In the genomic region with DNA sequence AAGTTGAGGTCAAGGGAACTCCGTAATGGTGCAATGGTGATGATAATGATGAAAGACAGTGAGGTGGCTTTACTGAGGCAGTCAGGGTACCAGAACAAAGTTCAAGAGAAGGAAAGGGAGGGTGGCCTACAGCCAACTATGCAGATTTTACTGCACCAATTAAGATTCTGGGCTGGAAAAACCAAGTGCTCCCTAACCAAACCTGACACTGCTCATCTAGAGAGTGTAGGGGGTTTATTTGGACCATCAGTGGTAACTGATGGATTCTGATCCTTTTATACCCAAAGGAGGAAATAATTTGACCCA, we compare ENCODE assay signal across 1 cellular context.
TF ChIP-seq lines count a peak whose summit lies in the region.

No MANE protein-coding gene starts in this region.

TF ChIP-seq in GM23338, 12 proteins besides CTCF, POLR2A, EP300 and RAD21 (continued from another document):
- no peak for TF ChIP-seq REST (IDR thresholded peaks at IDR 0.05; ENCODE audit: unreplicated experiment)
- TF ChIP-seq ZNF462 (CRISPR knock-in tag; IDR thresholded peaks at IDR 0.05): no peak
- TF ChIP-seq NANOG (IDR thresholded peaks at IDR 0.05; ENCODE audit: borderline replicate concordance): no peak
- TF ChIP-seq EZH2 (IDR thresholded peaks at IDR 0.05; ENCODE audit: low read depth, unreplicated experiment): no peak
- TF ChIP-seq CREB1 (CRISPR knock-in tag; IDR thresholded peaks at IDR 0.05; ENCODE audit: low read depth): no peak
